Comparison of ENCODE assay signal across 14 cellular contexts in genomic region chr5:36363101-36363500, GRCh38.
DNase-seq lines count a peak whose midpoint lies in the region; ATAC-seq and TF ChIP-seq lines count a peak whose summit lies in the region.
"Had no signal": no experiment of that assay in that cellular context is flagged by ENCODE, and none has a peak within 500 bp of the region (broad histone marks: within the 10 kb centered on the region; RNA-seq: fewer than 3 reads in every experiment).

No MANE protein-coding gene starts in this region.

- H3K4me1 ChIP-seq in aorta (ENCODE audit: control insufficient read depth in 1 of 2, insufficient read depth in 2 of 2, low read length in 2 of 2), result peaks cover 0 to 10% of the 10 kb centered on the region in 2 donors
- peaks cover 0 to 30% (median 6%) of the 10 kb centered on the region in 4 donors for H3K4me1 ChIP-seq in stomach

- no peaks in the 10 kb centered on the region for H3K27me3 ChIP-seq in brain microvascular endothelial cell (replicated peaks)
- no peaks in the 10 kb centered on the region for H3K27me3 ChIP-seq in aorta (ENCODE audit: control insufficient read depth in 1 of 2, insufficient read depth in 2 of 2, low read length in 1 of 2)
- H3K27me3 ChIP-seq in stomach, result no peaks in the 10 kb centered on the region

- in situ Hi-C loops in brain microvascular endothelial cell (cut with HindIII; ENCODE audit: low pct_ligation_motif_present, low sequenced_read_pairs), result no loop called here

- H3K36me3 ChIP-seq in brain microvascular endothelial cell (replicated peaks), result no peaks in the 10 kb centered on the region
- no peaks in the 10 kb centered on the region for H3K36me3 ChIP-seq in aorta (ENCODE audit: control insufficient read depth in 1 of 2, insufficient read depth in 2 of 2, low read length in 1 of 2)
- H3K36me3 ChIP-seq in stomach, result no peaks in the 10 kb centered on the region

- 89 to 95% methylated on average over 1 of the region's 1 CpG for WGBS in aorta, 2 donors
- 87 to 100% (median 95%) methylated on average over 1 of the region's 1 CpG for WGBS in stomach, 5 donors

- peak; percentile 54 for TF ChIP-seq CTCF in brain microvascular endothelial cell (IDR thresholded peaks at IDR 0.05; ENCODE audit: low read depth, low read length, missing control alignments)
- TF ChIP-seq CTCF in stomach (IDR thresholded peaks at IDR 0.05), result no peak

- H3K4me3 ChIP-seq in brain microvascular endothelial cell (ENCODE audit: low read depth, low read length), result no peak overlapping the region
- no peak overlapping the region for H3K4me3 ChIP-seq in aorta (ENCODE audit: low read length in 2 of 2)
- no peak overlapping the region for H3K4me3 ChIP-seq in stomach

- ATAC-seq in aorta (ENCODE audit: low FRiP score), result no peak
- ATAC-seq: CD8-positive, alpha-beta T cell; natural killer cell; stimulated activated naive CD8-positive, alpha-beta T cell treated with anti-CD3 and anti-CD28 coated beads, Interleukin-15, Interleukin-2, amounts not matched to agents 100 U/mL and 50 U/mL, for 24 hours had no signal

- no peak for TF ChIP-seq POLR2A in stomach (IDR thresholded peaks at IDR 0.05)

- H3K27ac ChIP-seq in brain microvascular endothelial cell (no peak overlapping the region), aorta (ENCODE audit: low read depth in 1 of 2, low read length in 2 of 2) (peak overlapping the region in 1 of 2 donors; percentile 17), stomach (no peak overlapping the region)

- no peak for TF ChIP-seq EP300 in stomach (IDR thresholded peaks at IDR 0.05)

- intact Hi-C loops in aorta (cut with DNase I) (no loop called here), stomach (cut with DNase I; ENCODE audit: low total_unique reads) (no loop called here)

- DNase-seq in DMS 273 (lab: John Stamatoyannopoulos, UW; ENCODE audit: unreplicated experiment) (peak; percentile 34), LHCN-M2 (ENCODE audit: low read depth) (peak; percentile 56), brain microvascular endothelial cell (peak; percentile 84), kidney glomerular epithelial cell (lab: John Stamatoyannopoulos, UW) (peak; percentile 34), aorta (no peak), SK-N-DZ (ENCODE audit: low spot score) (no peak), stomach (no peak)
- no peak for DNase-seq in activated CD4-positive, alpha-beta T cell treated with anti-CD3 and anti-CD28 coated beads, Interleukin-2, amount 50 U/mL, for 48 hours
- DNase-seq: activated CD4-positive, CD25-positive, alpha-beta regulatory T cell treated with anti-CD3 and anti-CD28 coated beads, Interleukin-2, amount 50 U/mL, for 72 hours; activated naive CD4-positive, alpha-beta T cell treated with anti-CD3 and anti-CD28 coated beads, Interleukin-2, amount 50 U/mL, for 16 hours; CD8-positive, alpha-beta T cell; natural killer cell; NCI-H2171 treated with DMSO at 0.1 percent for 48 hours; stimulated activated naive CD8-positive, alpha-beta T cell treated with anti-CD3 and anti-CD28 coated beads, Interleukin-15, Interleukin-2, amounts not matched to agents 100 U/mL and 50 U/mL, for 24 hours had no signal

- no peaks in the 10 kb centered on the region for H3K9me3 ChIP-seq in aorta (ENCODE audit: control insufficient read depth, low read length)
- no peaks in the 10 kb centered on the region for H3K9me3 ChIP-seq in stomach

Comparison
In these comparisons a context has a peak if more than half of its experiments do, and no peak if none do; other contexts are left out.
1. DNase-seq: peak in DMS 273 (single experiment), LHCN-M2 (single experiment), brain microvascular endothelial cell (single experiment) and kidney glomerular epithelial cell (single experiment); none in aorta (0 of 2), SK-N-DZ (single experiment), activated CD4-positive, alpha-beta T cell treated with anti-CD3 and anti-CD28 coated beads, Interleukin-2, amount 50 U/mL, for 48 hours (0 of 2) and stomach (single experiment).